ENCODE assay signal across 1 cellular context in the genomic region with DNA sequence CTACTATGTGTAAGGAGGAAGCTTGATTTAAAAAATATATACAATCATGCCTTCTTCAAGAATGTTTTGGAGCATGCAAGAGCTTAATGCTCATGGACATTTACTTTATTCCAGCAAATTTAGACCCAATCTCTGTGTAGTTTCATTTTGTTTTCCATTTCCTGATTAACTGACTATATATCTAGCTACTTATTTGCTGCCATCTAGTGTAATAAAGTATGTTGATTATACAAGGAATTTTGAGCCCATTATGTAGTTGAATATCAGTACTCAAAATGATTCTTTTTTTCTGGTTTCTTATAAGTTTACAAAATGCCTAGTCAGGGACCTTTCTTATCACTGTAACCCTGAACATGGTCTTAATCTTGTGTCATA.
TF ChIP-seq lines count a peak whose summit lies in the region.

No MANE protein-coding gene starts in this region.

TF ChIP-seq in SK-N-SH treated with all-trans-retinoic acid at 6 μM for 48 hours, 23 proteins besides CTCF, POLR2A, EP300 and RAD21 (continued from another document):
- TF ChIP-seq, protein P1, sequence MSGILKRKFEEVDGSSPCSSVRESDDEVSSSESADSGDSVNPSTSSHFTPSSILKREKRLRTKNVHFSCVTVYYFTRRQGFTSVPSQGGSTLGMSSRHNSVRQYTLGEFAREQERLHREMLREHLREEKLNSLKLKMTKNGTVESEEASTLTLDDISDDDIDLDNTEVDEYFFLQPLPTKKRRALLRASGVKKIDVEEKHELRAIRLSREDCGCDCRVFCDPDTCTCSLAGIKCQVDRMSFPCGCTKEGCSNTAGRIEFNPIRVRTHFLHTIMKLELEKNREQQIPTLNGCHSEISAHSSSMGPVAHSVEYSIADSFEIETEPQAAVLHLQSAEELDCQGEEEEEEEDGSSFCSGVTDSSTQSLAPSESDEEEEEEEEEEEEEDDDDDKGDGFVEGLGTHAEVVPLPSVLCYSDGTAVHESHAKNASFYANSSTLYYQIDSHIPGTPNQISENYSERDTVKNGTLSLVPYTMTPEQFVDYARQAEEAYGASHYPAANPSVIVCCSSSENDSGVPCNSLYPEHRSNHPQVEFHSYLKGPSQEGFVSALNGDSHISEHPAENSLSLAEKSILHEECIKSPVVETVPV (CRISPR knock-in tag; IDR thresholded peaks at IDR 0.05): no peak
- no peak for TF ChIP-seq RARB (CRISPR knock-in tag; IDR thresholded peaks at IDR 0.05)
